In genomic region chr14:69268223-69268622, GRCh38 we compare ENCODE assay signal across 19 cellular contexts. TPM values are rescaled to one million over a fixed set of nuclear protein-coding genes. Genes with fewer than 3 reads are reported as not detected.
DNase-seq lines count a peak whose midpoint lies in the region; ATAC-seq and TF ChIP-seq lines count a peak whose summit lies in the region.
"Had no signal": no experiment of that assay in that cellular context is flagged by ENCODE, and none has a peak within 500 bp of the region (broad histone marks: within the 10 kb centered on the region; RNA-seq: fewer than 3 reads in every experiment).

No MANE protein-coding gene starts in this region.

- H3K79me2 ChIP-seq in osteoblast (ENCODE audit: insufficient read depth, low read length), result no peaks in the 10 kb centered on the region

- H3K4me3 ChIP-seq in fibroblast of villous mesenchyme (ENCODE audit: low read depth, low read length) (no peak overlapping the region), osteoblast (ENCODE audit: insufficient read depth, low read length) (no peak overlapping the region), spleen (no peak overlapping the region)
- H3K4me3 ChIP-seq: lower lobe of right lung, pancreas, sigmoid colon had no signal

- no peak for TF ChIP-seq POLR2A in spleen (IDR thresholded peaks at IDR 0.05)

- 55 to 88% (median 85%) methylated on average over 2 of the region's 2 CpGs for WGBS in spleen, 5 donors

- DNase-seq in ELR (ENCODE audit: low read depth), result peak; percentile 70
- DNase-seq in fibroblast of villous mesenchyme (ENCODE audit: low read depth), result peak; percentile 51
- no peak for DNase-seq in osteoblast (ENCODE audit: insufficient read length, low spot score, missing footprints)
- DNase-seq in spleen, result no peak
- DNase-seq in NOMO-1 treated with DMSO at 0.1 percent for 48 hours (lab: John Stamatoyannopoulos, UW; ENCODE audit: unreplicated experiment), result no peak
- DNase-seq in NCI-H1417 treated with DMSO at 0.1 percent for 48 hours (lab: John Stamatoyannopoulos, UW), result no peak
- DNase-seq: activated CD4-positive, alpha-beta T cell treated with anti-CD3 and anti-CD28 coated beads, Interleukin-2, amount 10 ng/mL, durations not matched to agents 7 days and 5 days; activated CD8-positive, alpha-beta memory T cell treated with anti-CD3 and anti-CD28 coated beads, Interleukin-2, amount 50 U/mL, for 4 hours; amniotic stem cell; lower lobe of right lung; naive thymus-derived CD4-positive, alpha-beta T cell; NCI-H146; NK-92 treated with Interleukin-12 subunit alpha and Interleukin-12 subunit beta, amount 100 ng/mL, for 24 hours; pancreas; RPMI8226; sigmoid colon; stimulated activated CD4-positive, alpha-beta T cell treated with anti-CD3 and anti-CD28 coated beads, Interleukin-2, amount 100 ng/mL, for 48 hours had no signal

- TF ChIP-seq CTCF in VCaP (conservative IDR thresholded peaks at IDR 0.05) (no peak), fibroblast of villous mesenchyme (IDR thresholded peaks at IDR 0.05; ENCODE audit: insufficient read depth, low read depth, low read length) (no peak), osteoblast (IDR thresholded peaks at IDR 0.05; ENCODE audit: extremely low read depth, low read depth, low read length) (no peak), spleen (IDR thresholded peaks at IDR 0.05 in 8 of 11, conservative IDR thresholded peaks at IDR 0.05 in 3 of 11) (no peak)

- H3K27ac ChIP-seq in VCaP (peak overlapping the region; percentile 34; the same call in 1 of the 2 replicates), osteoblast (ENCODE audit: low read depth, low read length) (peak overlapping the region; percentile 92), spleen (no peak overlapping the region)
- H3K27ac ChIP-seq: lower lobe of right lung, pancreas, sigmoid colon had no signal

- H3K27me3 ChIP-seq in osteoblast (ENCODE audit: insufficient read depth, low read length), result no peaks in the 10 kb centered on the region
- H3K27me3 ChIP-seq in spleen (replicated peaks in 1 of 7), result peaks cover 0 to 20% (median 0%) of the 10 kb centered on the region in 7 donors
- H3K27me3 ChIP-seq: pancreas, sigmoid colon had no signal

- H3K4me1 ChIP-seq in osteoblast (ENCODE audit: insufficient read depth, low read length) (peaks cover 34% of the 10 kb centered on the region), spleen (peaks cover 0 to 5% (median 0%) of the 10 kb centered on the region in 6 donors)
- H3K4me1 ChIP-seq: lower lobe of right lung, pancreas, sigmoid colon had no signal

- no peaks in the 10 kb centered on the region for H3K9me3 ChIP-seq in osteoblast (ENCODE audit: low read depth, low read length)
- no peaks in the 10 kb centered on the region for H3K9me3 ChIP-seq in spleen
- H3K9me3 ChIP-seq: lower lobe of right lung, pancreas, sigmoid colon had no signal

- no peak overlapping the region for H2AFZ ChIP-seq in osteoblast (ENCODE audit: low read length)

- H4K20me1 ChIP-seq in osteoblast (ENCODE audit: insufficient read depth, low read length), result no peaks in the 10 kb centered on the region

- intact Hi-C loops in spleen (cut with DNase I; ENCODE audit: low total_unique reads), result no loop called here

- no peaks in the 10 kb centered on the region for H3K36me3 ChIP-seq in osteoblast (ENCODE audit: insufficient read depth, low read length)
- H3K36me3 ChIP-seq in spleen, result no peaks in the 10 kb centered on the region
- H3K36me3 ChIP-seq: lower lobe of right lung, pancreas, sigmoid colon had no signal

- H3K4me2 ChIP-seq in osteoblast (ENCODE audit: insufficient read depth, low read length), result peak overlapping the region; percentile 41

- no peak for ATAC-seq in HG03175 (IDR thresholded peaks at IDR 0.05; ENCODE audit: unreplicated experiment)
- ATAC-seq: lower lobe of right lung; naive thymus-derived CD4-positive, alpha-beta T cell; pancreas had no signal

RNA-seq across cellular contexts. Expression of gene GALNT16, which starts 8.3 kb away (rescaled TPM):
- total RNA-seq in fibroblast of villous mesenchyme (under 0.01 TPM in 2 replicates), osteoblast (4.0 and 4.1 TPM in 2 replicates), spleen (10 to 100 TPM in 5 of 7 donors, 1 to 10 TPM in 2; 6.7 to 36.4 (median 14.7) TPM)
- 1 to 10 TPM; 2.1 to 5.3 (median 2.1) TPM for polyA plus RNA-seq in spleen
- total RNA-seq: activated CD4-positive, alpha-beta T cell treated with anti-CD3 and anti-CD28 coated beads, Interleukin-2, amount 10 ng/mL, durations not matched to agents 7 days and 5 days had no signal
- polyA plus RNA-seq: naive thymus-derived CD4-positive, alpha-beta T cell had no signal

Comparison
In these comparisons a context has a peak if more than half of its experiments do, and no peak if none do; other contexts are left out.
1. DNase-seq: peak in ELR (single experiment) and fibroblast of villous mesenchyme (single experiment); none in osteoblast (single experiment), spleen (single experiment), NOMO-1 treated with DMSO at 0.1 percent for 48 hours (single experiment) and NCI-H1417 treated with DMSO at 0.1 percent for 48 hours (single experiment).
2. H3K27ac ChIP-seq: peak in VCaP (single experiment) and osteoblast (single experiment); none in spleen (0 of 8).